ENCODE assay signal across 1 cellular context in the genomic region with DNA sequence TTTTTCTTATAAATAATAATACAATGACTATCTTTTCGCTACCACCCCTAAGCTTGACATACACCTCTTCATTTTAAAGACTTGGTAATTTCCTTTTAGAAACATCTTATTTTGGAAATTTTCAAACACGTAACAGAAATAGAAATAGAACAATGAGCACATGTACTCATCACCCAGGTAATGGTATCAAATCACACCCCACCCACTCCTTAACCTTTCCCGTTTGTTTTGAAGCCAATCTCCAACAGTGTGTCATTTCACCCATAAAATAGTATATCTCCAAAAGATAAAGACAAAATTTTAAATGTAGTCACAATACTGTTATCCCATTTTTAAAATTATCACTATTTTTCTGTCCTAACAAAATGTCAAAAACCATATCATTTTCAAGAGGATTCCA. TPM values are rescaled to one million over a fixed set of nuclear protein-coding genes. Genes with fewer than 3 reads are reported as not detected.
"Had no signal": no experiment of that assay in that cellular context is flagged by ENCODE, and none has a peak within 500 bp of the region (broad histone marks: within the 10 kb centered on the region; RNA-seq: fewer than 3 reads in every experiment).

No MANE protein-coding gene starts in this region.

RNA-seq across cellular contexts. Expression of gene CTAGE15, which starts 16.6 kb away (rescaled TPM):
- total RNA-seq: GM23248 had no signal
- polyA plus RNA-seq: GM23248 had no signal
